ENCODE assay signal across 25 cellular contexts in genomic region chr2:13611939-13612338, GRCh38.
"Had no signal": no experiment of that assay in that cellular context is flagged by ENCODE, and none has a peak within 500 bp of the region (broad histone marks: within the 10 kb centered on the region; RNA-seq: fewer than 3 reads in every experiment).

No MANE protein-coding gene starts in this region.

- DNase-seq: cortex of kidney; dorsolateral prefrontal cortex; effector CD8-positive, alpha-beta T cell; heart left ventricle; hippocampal formation; immature natural killer cell; left cardiac atrium; left ventricle myocardium inferior; lower lobe of right lung; naive B cell; psoas muscle; retina; right lobe of liver; spleen; stimulated activated CD4-positive, alpha-beta T cell treated with anti-CD3 and anti-CD28 coated beads, Interleukin-15, amount 100 ng/mL, for 24 hours; stimulated activated CD4-positive, alpha-beta T cell treated with anti-CD3 and anti-CD28 coated beads, Interleukin-1b, Interleukin-23, amount 100 ng/mL, for 48 hours; stimulated activated CD4-positive, alpha-beta T cell treated with anti-CD3 and anti-CD28 coated beads, Interleukin-4, amount 100 ng/mL, for 4 hours; stimulated activated naive B cell treated with anti-CD40 and anti-IgM and Interleukin-4, amounts not matched to agents 10 μg/mL and 1 μg/mL and 100 μg/mL, for 72 hours; stimulated activated naive CD8-positive, alpha-beta T cell treated with anti-CD3 and anti-CD28 coated beads, Interleukin-15, amount 100 ng/mL, for 72 hours; testis; upper lobe of right lung had no signal

- H3K36me3 Mint-ChIP-seq: immature natural killer cell; memory B cell; naive B cell; stimulated activated naive B cell treated with anti-CD40 and anti-IgM and Interleukin-4, amounts not matched to agents 10 μg/mL and 1 μg/mL and 100 μg/mL, for 72 hours had no signal

- H3K4me3 Mint-ChIP-seq: immature natural killer cell; memory B cell; naive B cell; nephron; stimulated activated naive B cell treated with anti-CD40 and anti-IgM and Interleukin-4, amounts not matched to agents 10 μg/mL and 1 μg/mL and 100 μg/mL, for 72 hours; stimulated activated naive CD8-positive, alpha-beta T cell treated with anti-CD3 and anti-CD28 coated beads, Interleukin-15, amount 100 ng/mL, for 72 hours had no signal

- H3K4me3 ChIP-seq: dorsolateral prefrontal cortex, heart left ventricle, left ventricle myocardium inferior, lower lobe of right lung, psoas muscle, right lobe of liver, spleen, testis, tibial nerve, upper lobe of right lung had no signal

- H3K27me3 Mint-ChIP-seq: memory B cell; naive B cell; stimulated activated naive B cell treated with anti-CD40 and anti-IgM and Interleukin-4, amounts not matched to agents 10 μg/mL and 1 μg/mL and 100 μg/mL, for 72 hours; stimulated activated naive CD8-positive, alpha-beta T cell treated with anti-CD3 and anti-CD28 coated beads, Interleukin-15, amount 100 ng/mL, for 72 hours had no signal

- H3K27ac Mint-ChIP-seq: immature natural killer cell; memory B cell; naive B cell; nephron; stimulated activated naive B cell treated with anti-CD40 and anti-IgM and Interleukin-4, amounts not matched to agents 10 μg/mL and 1 μg/mL and 100 μg/mL, for 72 hours; stimulated activated naive CD8-positive, alpha-beta T cell treated with anti-CD3 and anti-CD28 coated beads, Interleukin-15, amount 100 ng/mL, for 72 hours had no signal

- H3K27me3 ChIP-seq: dorsolateral prefrontal cortex, heart left ventricle, right lobe of liver, spleen, testis, tibial nerve, upper lobe of right lung had no signal

- H3K9me3 ChIP-seq: right lobe of liver, testis had no signal

- H3K4me1 Mint-ChIP-seq: immature natural killer cell; memory B cell; naive B cell; nephron; stimulated activated naive B cell treated with anti-CD40 and anti-IgM and Interleukin-4, amounts not matched to agents 10 μg/mL and 1 μg/mL and 100 μg/mL, for 72 hours; stimulated activated naive CD8-positive, alpha-beta T cell treated with anti-CD3 and anti-CD28 coated beads, Interleukin-15, amount 100 ng/mL, for 72 hours had no signal

- H3K9me3 Mint-ChIP-seq: memory B cell had no signal

- H3K27ac ChIP-seq: dorsolateral prefrontal cortex, heart left ventricle, left ventricle myocardium inferior, lower lobe of right lung, psoas muscle, right lobe of liver, spleen, testis, tibial nerve, upper lobe of right lung had no signal

- ATAC-seq: esophagus mucosa; heart left ventricle; left cardiac atrium; lower lobe of right lung; psoas muscle; right lobe of liver; stimulated activated naive B cell treated with anti-CD40 and anti-IgM and Interleukin-4, amounts not matched to agents 10 μg/mL and 1 μg/mL and 100 μg/mL, for 72 hours; stimulated activated naive CD8-positive, alpha-beta T cell treated with anti-CD3 and anti-CD28 coated beads, Interleukin-15, amount 100 ng/mL, for 72 hours; upper lobe of right lung had no signal

- H3K36me3 ChIP-seq: heart left ventricle, left ventricle myocardium inferior, lower lobe of right lung, right lobe of liver, spleen, tibial nerve, upper lobe of right lung had no signal

- H3K4me1 ChIP-seq: heart left ventricle, left ventricle myocardium inferior, lower lobe of right lung, psoas muscle, right lobe of liver, spleen, testis, tibial nerve, upper lobe of right lung had no signal
